29 cellular contexts compared by ENCODE assay signal in genomic region chr13:62333466-62333865, GRCh38.
A peak's percentile ranks its signal among the peaks of the same experiment; 100 is the strongest.
DNase-seq lines count a peak whose midpoint lies in the region; TF ChIP-seq lines count a peak whose summit lies in the region.
"Had no signal": no experiment of that assay in that cellular context is flagged by ENCODE, and none has a peak within 500 bp of the region (broad histone marks: within the 10 kb centered on the region; RNA-seq: fewer than 3 reads in every experiment).

No MANE protein-coding gene starts in this region.

- WGBS in testis, 2 donors = 62 to 87% methylated on average over 15 of the region's 15 CpGs

- H3K27ac ChIP-seq in testis = no peak overlapping the region
- H3K27ac ChIP-seq: 22Rv1; A549; BLaER1; BLaER1 treated with 17β-estradiol and CSF1 and Interleukin-3, amounts not matched to agents 10 nM and 100 nM; C4-2B had no signal

- no peaks in the 10 kb centered on the region for H3K36me3 ChIP-seq in testis (ENCODE audit: low read depth, missing control alignments)
- H3K36me3 ChIP-seq: BE2C; BLaER1; BLaER1 treated with 17β-estradiol and CSF1 and Interleukin-3, amounts not matched to agents 10 nM and 100 nM had no signal

- intact Hi-C loops in posterior vena cava (cut with DNase I) (no loop called here), testis (cut with DNase I; ENCODE audit: low total_unique reads) (no loop called here)

- no peaks in the 10 kb centered on the region for H3K4me1 ChIP-seq in testis
- H3K4me1 ChIP-seq: A549; BLaER1; BLaER1 treated with 17β-estradiol and CSF1 and Interleukin-3, amounts not matched to agents 10 nM and 100 nM; Caco-2 had no signal

- H3K9me3 ChIP-seq in testis = no peaks in the 10 kb centered on the region
- H3K9me3 ChIP-seq: A549, BE2C, BLaER1, Caco-2 had no signal

- TF ChIP-seq CTCF in testis (IDR thresholded peaks at IDR 0.05) = no peak

- H3K4me3 ChIP-seq in testis = no peak overlapping the region
- H3K4me3 ChIP-seq: A549; BLaER1; BLaER1 treated with 17β-estradiol and CSF1 and Interleukin-3, amounts not matched to agents 10 nM and 100 nM had no signal

- no peaks in the 10 kb centered on the region for H3K27me3 ChIP-seq in testis
- H3K27me3 ChIP-seq: BE2C; BLaER1; BLaER1 treated with 17β-estradiol and CSF1 and Interleukin-3, amounts not matched to agents 10 nM and 100 nM had no signal

- no peak for TF ChIP-seq POLR2A in testis (IDR thresholded peaks at IDR 0.05)

- DNase-seq in posterior vena cava (ENCODE audit: low spot score) (peak; percentile 77), testis (peak; percentile 33), Ammon's horn (ENCODE audit: low spot score) (no peak), NCI-H1105 (lab: John Stamatoyannopoulos, UW) (no peak)
- DNase-seq: 8988T; ACHN; AML-193; BE2C; C1 segment of cervical spinal cord; Caco-2; Calu3; CD4-positive, alpha-beta memory T cell; CD4-positive, alpha-beta T cell; CD4-positive, CD25-positive, alpha-beta regulatory T cell; CD8-positive, alpha-beta memory T cell; CD8-positive, alpha-beta T cell; COR-L47; DMS 273 treated with DMSO at 0.1 percent for 48 hours; DMS153; DMS53; DMS79; DMS79 treated with DMSO at 0.1 percent for 48 hours; DND-41; EL had no signal

Comparison
In these comparisons a context has a peak if more than half of its experiments do, and no peak if none do; other contexts are left out.
1. DNase-seq: peak in posterior vena cava (single experiment) and testis (single experiment); none in Ammon's horn (single experiment) and NCI-H1105 (single experiment).